ENCODE assay signal across 10 cellular contexts in the genomic region with DNA sequence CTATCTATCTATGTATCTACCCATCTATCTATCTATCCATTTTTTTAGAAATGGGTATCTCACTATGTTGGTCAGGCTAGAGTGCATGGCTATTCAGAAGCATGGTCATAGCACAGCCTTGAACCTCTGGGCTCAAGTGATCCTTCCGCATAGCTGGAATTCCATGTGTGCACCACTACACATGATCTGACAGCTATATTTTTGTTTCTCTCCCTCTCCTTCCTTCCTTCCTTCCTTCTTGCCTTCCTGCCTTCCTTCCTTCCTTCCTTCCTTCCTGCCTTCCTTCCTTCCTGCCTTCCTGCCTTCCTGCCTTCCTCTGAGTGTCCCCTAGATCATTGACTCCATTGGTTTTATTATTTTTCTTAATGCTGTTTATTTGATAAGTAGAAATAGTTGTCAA.
"Had no signal": no experiment of that assay in that cellular context is flagged by ENCODE, and none has a peak within 500 bp of the region (broad histone marks: within the 10 kb centered on the region; RNA-seq: fewer than 3 reads in every experiment).

No MANE protein-coding gene starts in this region.

- H3K9me3 ChIP-seq: HAP-1 had no signal

- DNase-seq: GM23248, GOT3, HFFc6, KBM-7 had no signal

- H3K27me3 Mint-ChIP-seq: IgD-negative memory B cell had no signal

- H3K9ac ChIP-seq: GM23248, KMS-11 had no signal

- H3K27ac ChIP-seq: GM23248, HL-60, KMS-11 had no signal

- H3K4me1 ChIP-seq: HAP-1 had no signal

- ATAC-seq: HCT116, HepG2 had no signal

- H3K27ac Mint-ChIP-seq: HFFc6, IgD-negative memory B cell had no signal

- H3K4me3 Mint-ChIP-seq: HFFc6, IgD-negative memory B cell had no signal

- H3K4me3 ChIP-seq: GM23248, HAP-1 had no signal

- H3K36me3 ChIP-seq: HAP-1 had no signal

- H3K4me1 Mint-ChIP-seq: IgD-negative memory B cell had no signal
